Comparison of ENCODE assay signal across 8 cellular contexts in genomic region chr7:43648725-43649406, GRCh38.
DNase-seq lines count a peak whose midpoint lies in the region; ATAC-seq, FAIRE-seq and TF ChIP-seq lines count a peak whose summit lies in the region.

No MANE protein-coding gene starts in this region.

- H2BK5ac ChIP-seq in trophoblast cell (ENCODE audit: low read depth, low read length, poor library complexity): no peak overlapping the region

- no peak overlapping the region for H4K12ac ChIP-seq in trophoblast cell (ENCODE audit: low read depth, low read length)

- no peak overlapping the region for H3K4me2 ChIP-seq in GM23338
- H3K4me2 ChIP-seq in MM.1S (ENCODE audit: low read depth, low read length): peak overlapping the region; percentile 92
- no peak overlapping the region for H3K4me2 ChIP-seq in trophoblast cell (ENCODE audit: low read length)

- H3K9me3 Mint-ChIP-seq in GM23338: no peaks in the 10 kb centered on the region; the same call in 2 of the 3 replicates
- H3K9me3 Mint-ChIP-seq in activated T-cell treated with anti-CD3 and anti-CD28 coated beads, Interleukin-2, amount 50 U/mL, for 24 hours: no peaks in the 10 kb centered on the region

- peaks cover 50% of the 10 kb centered on the region for H3K36me3 Mint-ChIP-seq in GM23338 (ENCODE audit: low read depth)
- peaks cover 61% of the 10 kb centered on the region for H3K36me3 Mint-ChIP-seq in activated T-cell treated with anti-CD3 and anti-CD28 coated beads, Interleukin-2, amount 50 U/mL, for 24 hours (ENCODE audit: low read depth)

- H2BK12ac ChIP-seq in trophoblast cell (ENCODE audit: low read length): no peak overlapping the region

- H2BK120ac ChIP-seq in trophoblast cell (ENCODE audit: insufficient read depth, low read length, poor library complexity): no peak overlapping the region

- ATAC-seq in GM23338 (no peak), foreskin keratinocyte (no peak)

- peaks cover 5% of the 10 kb centered on the region for H3K36me3 ChIP-seq in GM23338 (ENCODE audit: insufficient read depth)
- H3K36me3 ChIP-seq in MM.1S (replicated peaks; ENCODE audit: insufficient read depth, low read length): no peaks in the 10 kb centered on the region; the same call in 1 of the 2 replicates
- H3K36me3 ChIP-seq in trophoblast cell (ENCODE audit: control insufficient read depth in 1 of 2, insufficient read depth in 2 of 2, low read length in 2 of 2): peaks cover 8 to 11% of the 10 kb centered on the region in 2 experiments

- H3F3A ChIP-seq in GM23338 (replicated peaks; ENCODE audit: low read depth): peaks cover 5% of the 10 kb centered on the region; the same call in 1 of the 2 replicates
- peaks cover 62% of the 10 kb centered on the region for H3F3A ChIP-seq in MM.1S (ENCODE audit: insufficient read depth, low read length)

- DNase-seq in GM12892 (ENCODE audit: insufficient read length) (peak; percentile 46), GM23338 (ENCODE audit: low spot score) (no peak), MM.1S (peak; percentile 96), foreskin keratinocyte (peak; percentile 69 to 71), NCI-H1092 (lab: John Stamatoyannopoulos, UW) (no peak), trophoblast cell (no peak)
- peak; percentile 53 for DNase-seq in activated T-cell treated with anti-CD3 and anti-CD28 coated beads, Interleukin-2, amount 50 U/mL, for 24 hours

- H3K4me3 ChIP-seq in GM23338 (no peak overlapping the region), MM.1S (ENCODE audit: low read length) (peak overlapping the region; percentile 47), skin epidermis (peak overlapping the region in 1 of 7 experiments; percentile 1), trophoblast cell (ENCODE audit: low read depth, low read length) (no peak overlapping the region)

- peaks cover 48% of the 10 kb centered on the region for H3K79me2 ChIP-seq in GM23338 (replicated peaks; ENCODE audit: insufficient read depth)
- H3K79me2 ChIP-seq in MM.1S (ENCODE audit: low read length): peaks cover 51% of the 10 kb centered on the region
- peaks cover 3% of the 10 kb centered on the region for H3K79me2 ChIP-seq in trophoblast cell (ENCODE audit: control insufficient read depth, insufficient read depth, low read length, poor library complexity)

- H3K9me3 ChIP-seq in MM.1S (replicated peaks; ENCODE audit: insufficient read depth, low read length) (no peaks in the 10 kb centered on the region), trophoblast cell (ENCODE audit: insufficient read depth, low read depth, low read length) (no peaks in the 10 kb centered on the region)

- no peaks in the 10 kb centered on the region for H3K9me2 ChIP-seq in GM23338 (ENCODE audit: insufficient read depth)
- H3K9me2 ChIP-seq in MM.1S (replicated peaks; ENCODE audit: insufficient read depth, low read length): no peaks in the 10 kb centered on the region

- no peak overlapping the region for H3K18ac ChIP-seq in trophoblast cell (ENCODE audit: low read length)

- H3K4me1 ChIP-seq in GM23338 (ENCODE audit: insufficient read depth) (peaks cover 57% of the 10 kb centered on the region), MM.1S (ENCODE audit: low read length) (peaks cover 77% of the 10 kb centered on the region), foreskin keratinocyte (peaks cover 38% of the 10 kb centered on the region), trophoblast cell (ENCODE audit: control insufficient read depth in 1 of 2, insufficient read depth in 2 of 2, low read length in 2 of 2) (peaks cover 20 to 32% of the 10 kb centered on the region in 2 experiments)

- H4K91ac ChIP-seq in trophoblast cell (ENCODE audit: low read depth, low read length): no peak overlapping the region

- H3K27ac Mint-ChIP-seq in GM23338: peak overlapping the region; percentile 93; the same call in 1 of the 2 replicates
- H3K27ac Mint-ChIP-seq in activated T-cell treated with anti-CD3 and anti-CD28 coated beads, Interleukin-2, amount 50 U/mL, for 24 hours: peak overlapping the region; percentile 97

- H4K8ac ChIP-seq in trophoblast cell (ENCODE audit: low read depth, low read length): no peak overlapping the region

- no peak overlapping the region for H2AK5ac ChIP-seq in trophoblast cell (ENCODE audit: low read length)

- TF ChIP-seq POLR2A in GM12892 (IDR thresholded peaks at IDR 0.05; ENCODE audit: low read depth, low read length): peak; percentile 67

- H3K27ac ChIP-seq in GM23338 (ENCODE audit: low read depth): peak overlapping the region; percentile 99
- peak overlapping the region; percentile 82 for H3K27ac ChIP-seq in MM.1S (ENCODE audit: low read length)
- H3K27ac ChIP-seq in foreskin keratinocyte: peak overlapping the region; percentile 83
- H3K27ac ChIP-seq in skin epidermis: peak overlapping the region in 20 of 21 experiments; percentile 26 to 98 (median 88)
- H3K27ac ChIP-seq in trophoblast cell (ENCODE audit: low read depth, low read length): no peak overlapping the region

- H3K4me1 Mint-ChIP-seq in GM23338: peaks cover 60% of the 10 kb centered on the region
- peaks cover 94% of the 10 kb centered on the region for H3K4me1 Mint-ChIP-seq in activated T-cell treated with anti-CD3 and anti-CD28 coated beads, Interleukin-2, amount 50 U/mL, for 24 hours (ENCODE audit: low read depth)

- no peak overlapping the region for H3K23ac ChIP-seq in trophoblast cell (ENCODE audit: low read length)

- no peak overlapping the region for H3K4ac ChIP-seq in trophoblast cell (ENCODE audit: low read depth, low read length)

- H3K27me3 Mint-ChIP-seq in GM23338 (ENCODE audit: insufficient read depth, low read depth, poor library complexity): peaks cover 8% of the 10 kb centered on the region
- H3K27me3 Mint-ChIP-seq in activated T-cell treated with anti-CD3 and anti-CD28 coated beads, Interleukin-2, amount 50 U/mL, for 24 hours: no peaks in the 10 kb centered on the region

- WGBS in trophoblast cell (ENCODE audit: extremely low coverage, insufficient coverage, insufficient read length): no CpG with 5 or more reads among the region's 7 CpGs

- peaks cover 9% of the 10 kb centered on the region for H3K79me1 ChIP-seq in trophoblast cell (ENCODE audit: low read length)

- TF ChIP-seq CTCF in GM23338 (conservative IDR thresholded peaks at IDR 0.05; ENCODE audit: low read depth in 2 of 2) (no peak), MM.1S (IDR thresholded peaks at IDR 0.05; ENCODE audit: low read length) (no peak), foreskin keratinocyte (conservative IDR thresholded peaks at IDR 0.05) (no peak)

- H3K27me3 ChIP-seq in GM23338 (ENCODE audit: insufficient read depth) (no peaks in the 10 kb centered on the region), MM.1S (replicated peaks; ENCODE audit: insufficient read depth, low read length) (no peaks in the 10 kb centered on the region), foreskin keratinocyte (no peaks in the 10 kb centered on the region), trophoblast cell (ENCODE audit: insufficient read depth, low read length) (no peaks in the 10 kb centered on the region)

- no peak overlapping the region for H3K4me3 Mint-ChIP-seq in GM23338
- peak overlapping the region; percentile 78 for H3K4me3 Mint-ChIP-seq in activated T-cell treated with anti-CD3 and anti-CD28 coated beads, Interleukin-2, amount 50 U/mL, for 24 hours

- no peak overlapping the region for H2AFZ ChIP-seq in GM23338
- no peak overlapping the region for H2AFZ ChIP-seq in MM.1S (ENCODE audit: low read length)
- no peak overlapping the region for H2AFZ ChIP-seq in trophoblast cell (ENCODE audit: insufficient read depth, low read length, poor library complexity)

- no peak overlapping the region for H3K14ac ChIP-seq in trophoblast cell (ENCODE audit: low read length)

- H3K9ac ChIP-seq in MM.1S (ENCODE audit: low read length) (peak overlapping the region; percentile 29), trophoblast cell (ENCODE audit: low read length) (no peak overlapping the region)

- FAIRE-seq in GM12892 (lab: Jason Lieb, UNC): peak; percentile 82

- H4K20me1 ChIP-seq in GM23338 (replicated peaks; ENCODE audit: insufficient read depth) (no peaks in the 10 kb centered on the region), MM.1S (ENCODE audit: insufficient read depth, low read length) (peaks cover 8% of the 10 kb centered on the region; the same call in 1 of the 2 replicates)

Comparison
In these comparisons a context has a peak if more than half of its experiments do, and no peak if none do; other contexts are left out.
1. DNase-seq: peak in GM12892 (single experiment), MM.1S (single experiment), activated T-cell treated with anti-CD3 and anti-CD28 coated beads, Interleukin-2, amount 50 U/mL, for 24 hours (single experiment) and foreskin keratinocyte (2 of 2); none in GM23338 (single experiment), NCI-H1092 (single experiment) and trophoblast cell (0 of 2).